Comparison of ENCODE assay signal across 20 cellular contexts in the genomic region with DNA sequence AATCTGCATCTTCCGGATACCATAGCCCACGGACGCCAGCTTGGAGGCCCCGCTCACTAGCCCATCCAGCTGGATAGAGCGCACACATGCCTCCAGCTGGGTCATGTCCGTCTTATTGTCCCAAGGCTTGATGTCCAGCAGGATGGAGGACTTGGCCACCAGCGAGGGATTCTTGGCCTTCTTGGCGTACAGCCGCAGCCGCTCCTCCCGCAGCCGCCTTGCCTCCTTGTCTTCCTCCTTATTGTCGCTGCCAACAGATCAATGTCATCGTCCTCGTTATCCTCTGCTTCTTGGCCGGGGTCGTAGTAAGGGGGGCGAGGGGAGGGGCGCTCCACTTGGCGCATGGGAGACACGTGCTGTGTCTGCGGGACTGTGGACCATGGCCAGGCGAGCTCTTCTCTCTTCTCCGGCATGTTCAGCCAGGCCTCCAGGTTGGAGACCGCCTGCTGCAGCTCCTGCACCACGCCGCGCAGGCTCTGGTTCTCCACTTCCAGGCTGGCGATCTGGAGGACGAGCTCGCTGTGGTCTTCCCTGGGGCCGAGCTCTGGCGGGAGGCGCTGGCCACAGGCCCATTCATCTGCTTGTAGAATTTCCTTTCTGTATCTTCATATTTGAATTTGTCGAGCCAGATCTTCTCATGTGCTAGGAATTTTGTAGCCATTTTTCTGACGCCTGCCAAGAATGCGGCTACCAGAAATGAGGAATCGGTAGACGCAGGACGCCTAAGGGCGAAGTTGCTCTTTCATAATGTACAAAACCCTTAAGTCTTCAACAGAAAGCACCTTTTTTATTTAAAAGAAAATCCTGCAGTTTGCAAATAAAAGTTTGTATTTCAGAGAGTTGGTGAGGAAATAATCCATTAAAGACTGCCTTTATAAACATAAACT.
"Had no signal": no experiment of that assay in that cellular context is flagged by ENCODE, and none has a peak within 500 bp of the region (broad histone marks: within the 10 kb centered on the region; RNA-seq: fewer than 3 reads in every experiment).

No MANE protein-coding gene starts in this region.

- H3K4me1 Mint-ChIP-seq: activated CD4-positive, alpha-beta memory T cell treated with anti-CD3 and anti-CD28 coated beads, Interleukin-2, amount 10 ng/mL, durations not matched to agents 7 days and 5 days; activated CD4-positive, alpha-beta T cell treated with anti-CD3 and anti-CD28 coated beads, Interleukin-2, amount 10 ng/mL, durations not matched to agents 24 days and 14 days; immature natural killer cell; memory B cell; nephron progenitor cell had no signal

- H3K4me1 ChIP-seq: gastroesophageal sphincter, spleen had no signal

- H3K27ac Mint-ChIP-seq: activated CD4-positive, alpha-beta memory T cell treated with anti-CD3 and anti-CD28 coated beads, Interleukin-2, amount 10 ng/mL, durations not matched to agents 7 days and 5 days; activated CD4-positive, alpha-beta T cell treated with anti-CD3 and anti-CD28 coated beads, Interleukin-2, amount 10 ng/mL, durations not matched to agents 24 days and 14 days; activated naive CD4-positive, alpha-beta T cell treated with anti-CD3 and anti-CD28 coated beads, Interleukin-2, amount 10 ng/mL, durations not matched to agents 7 days and 5 days; activated T-cell treated with anti-CD3 and anti-CD28 coated beads, Interleukin-2, amount 50 U/mL, for 72 hours; effector memory CD8-positive, alpha-beta T cell; immature natural killer cell; memory B cell; nephron progenitor cell had no signal

- ATAC-seq: activated CD4-positive, CD25-positive, alpha-beta regulatory T cell treated with anti-CD3 and anti-CD28 coated beads, Interleukin-2, amount 50 U/mL, for 24 hours; activated T-cell treated with anti-CD3 and anti-CD28 coated beads, Interleukin-2, amount 50 U/mL, for 72 hours; effector memory CD8-positive, alpha-beta T cell; esophagus mucosa; gastroesophageal sphincter; mucosa of descending colon; stimulated activated naive CD8-positive, alpha-beta T cell treated with anti-CD3 and anti-CD28 coated beads, Interleukin-15, Interleukin-2, amounts not matched to agents 100 U/mL and 50 U/mL, for 24 hours had no signal

- H3K4me3 ChIP-seq: dorsolateral prefrontal cortex, gastroesophageal sphincter, mucosa of descending colon, spleen had no signal

- H3K27ac ChIP-seq: dorsolateral prefrontal cortex, gastroesophageal sphincter, spleen had no signal

- H3K36me3 Mint-ChIP-seq: activated naive CD4-positive, alpha-beta T cell treated with anti-CD3 and anti-CD28 coated beads, Interleukin-2, amount 10 ng/mL, durations not matched to agents 7 days and 5 days; immature natural killer cell; memory B cell had no signal

- H3K9me3 ChIP-seq: gastroesophageal sphincter, mucosa of descending colon, spleen had no signal

- H3K4me3 Mint-ChIP-seq: activated CD4-positive, alpha-beta memory T cell treated with anti-CD3 and anti-CD28 coated beads, Interleukin-2, amount 10 ng/mL, durations not matched to agents 7 days and 5 days; activated CD4-positive, alpha-beta T cell treated with anti-CD3 and anti-CD28 coated beads, Interleukin-2, amount 10 ng/mL, durations not matched to agents 24 days and 14 days; activated naive CD4-positive, alpha-beta T cell treated with anti-CD3 and anti-CD28 coated beads, Interleukin-2, amount 10 ng/mL, durations not matched to agents 7 days and 5 days; activated T-cell treated with anti-CD3 and anti-CD28 coated beads, Interleukin-2, amount 50 U/mL, for 72 hours; effector memory CD8-positive, alpha-beta T cell; immature natural killer cell; memory B cell; nephron progenitor cell had no signal

- H3K27me3 ChIP-seq: dorsolateral prefrontal cortex, gastroesophageal sphincter, spleen had no signal

- H3K27me3 Mint-ChIP-seq: activated naive CD4-positive, alpha-beta T cell treated with anti-CD3 and anti-CD28 coated beads, Interleukin-2, amount 10 ng/mL, durations not matched to agents 7 days and 5 days; memory B cell had no signal

- H3K9me3 Mint-ChIP-seq: activated CD4-positive, alpha-beta memory T cell treated with anti-CD3 and anti-CD28 coated beads, Interleukin-2, amount 10 ng/mL, durations not matched to agents 7 days and 5 days; activated CD4-positive, alpha-beta T cell treated with anti-CD3 and anti-CD28 coated beads, Interleukin-2, amount 10 ng/mL, durations not matched to agents 24 days and 14 days; activated naive CD4-positive, alpha-beta T cell treated with anti-CD3 and anti-CD28 coated beads, Interleukin-2, amount 10 ng/mL, durations not matched to agents 7 days and 5 days; activated T-cell treated with anti-CD3 and anti-CD28 coated beads, Interleukin-2, amount 50 U/mL, for 72 hours; effector memory CD8-positive, alpha-beta T cell; memory B cell; nephron progenitor cell had no signal

- DNase-seq: activated CD4-positive, alpha-beta memory T cell treated with anti-CD3 and anti-CD28 coated beads, Interleukin-2, amount 10 ng/mL, durations not matched to agents 7 days and 5 days; activated CD4-positive, alpha-beta T cell treated with anti-CD3 and anti-CD28 coated beads, Interleukin-2, amount 10 ng/mL, durations not matched to agents 24 days and 14 days; activated effector memory CD4-positive, alpha-beta T cell treated with anti-CD3 and anti-CD28 coated beads, Interleukin-2, amount 50 U/mL, for 16 hours; activated naive CD4-positive, alpha-beta T cell treated with anti-CD3 and anti-CD28 coated beads, Interleukin-2, amount 10 ng/mL, durations not matched to agents 7 days and 5 days; activated T-cell treated with anti-CD3 and anti-CD28 coated beads, Interleukin-2, amount 50 U/mL, for 72 hours; caudate nucleus; dorsolateral prefrontal cortex; effector memory CD8-positive, alpha-beta T cell; immature natural killer cell; kidney glomerular epithelial cell; mucosa of descending colon; nephron progenitor cell; occipital lobe; spleen; stimulated activated CD4-positive, alpha-beta T cell treated with anti-CD3 and anti-CD28 coated beads, Interleukin-4, amount 100 ng/mL, for 24 hours; stimulated activated naive CD8-positive, alpha-beta T cell treated with anti-CD3 and anti-CD28 coated beads, Interleukin-15, Interleukin-2, amounts not matched to agents 100 U/mL and 50 U/mL, for 24 hours had no signal
